12 cellular contexts compared by ENCODE assay signal in the genomic region with DNA sequence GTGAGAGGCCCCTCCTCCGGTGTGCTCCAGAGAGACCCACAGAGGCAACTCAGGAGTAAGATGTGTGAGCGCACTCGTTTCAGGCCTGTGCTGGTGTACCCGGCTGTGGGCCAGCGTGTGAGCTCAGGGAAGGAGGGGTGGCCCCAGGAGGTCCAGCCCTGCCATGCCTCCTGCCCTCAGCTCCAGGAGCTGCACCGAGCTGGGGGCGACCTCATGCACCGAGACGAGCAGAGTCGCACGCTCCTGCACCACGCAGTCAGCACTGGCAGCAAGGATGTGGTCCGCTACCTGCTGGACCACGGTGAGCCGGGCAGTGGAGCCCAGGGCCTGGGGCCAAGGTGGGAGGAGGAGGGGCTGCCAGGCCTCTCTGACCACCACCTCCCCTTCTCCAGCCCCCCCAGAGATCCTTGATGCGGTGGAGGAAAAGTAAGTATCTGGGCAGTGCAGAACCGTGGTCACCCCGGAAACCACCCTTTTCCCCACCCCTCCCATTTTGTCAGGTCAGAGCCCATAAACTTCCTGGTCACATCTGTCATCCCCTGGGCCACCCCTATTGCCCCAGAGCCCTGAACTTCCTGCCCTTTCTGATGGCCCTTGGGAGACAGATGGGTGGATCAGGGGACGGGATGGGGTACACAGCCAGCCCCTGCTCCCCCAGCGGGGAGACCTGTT. TPM values are rescaled to one million over a fixed set of nuclear protein-coding genes. Genes with fewer than 3 reads are reported as not detected.
A peak's percentile ranks its signal among the peaks of the same experiment; 100 is the strongest.
DNase-seq lines count a peak whose midpoint lies in the region; TF ChIP-seq lines count a peak whose summit lies in the region.
"Had no signal": no experiment of that assay in that cellular context is flagged by ENCODE, and none has a peak within 500 bp of the region (broad histone marks: within the 10 kb centered on the region; RNA-seq: fewer than 3 reads in every experiment).

No MANE protein-coding gene starts in this region.

- peak overlapping the region; percentile 79 for H3K27ac Mint-ChIP-seq in Caco-2 (ENCODE audit: unreplicated experiment)
- no peak overlapping the region for H3K27ac Mint-ChIP-seq in IgD-negative memory B cell
- H3K27ac Mint-ChIP-seq in endodermal cell: peak overlapping the region; percentile 75

- CTCF ChIA-PET in Caco-2 (lab: Charles Lee): no interaction called here

- H3K9ac ChIP-seq in endodermal cell (ENCODE audit: extremely low read depth, low read length, poor library complexity, severe bottlenecking): no peak overlapping the region

- no peaks in the 10 kb centered on the region for H3K4me1 Mint-ChIP-seq in Caco-2 (ENCODE audit: low read depth, unreplicated experiment)
- H3K4me1 Mint-ChIP-seq in IgD-negative memory B cell: no peaks in the 10 kb centered on the region
- peaks cover 5% of the 10 kb centered on the region for H3K4me1 Mint-ChIP-seq in endodermal cell

- no peak for TF ChIP-seq EP300 in ovary (IDR thresholded peaks at IDR 0.05)

- peaks cover 66% of the 10 kb centered on the region for H3K36me3 Mint-ChIP-seq in Caco-2 (ENCODE audit: insufficient read depth, unreplicated experiment)
- no peaks in the 10 kb centered on the region for H3K36me3 Mint-ChIP-seq in IgD-negative memory B cell
- peaks cover 33% of the 10 kb centered on the region for H3K36me3 Mint-ChIP-seq in endodermal cell (ENCODE audit: low read depth)

- H3K9me3 Mint-ChIP-seq in Caco-2 (ENCODE audit: unreplicated experiment): no peaks in the 10 kb centered on the region
- no peaks in the 10 kb centered on the region for H3K9me3 Mint-ChIP-seq in IgD-negative memory B cell
- no peaks in the 10 kb centered on the region for H3K9me3 Mint-ChIP-seq in endodermal cell

- H3K36me3 ChIP-seq in Caco-2 (ENCODE audit: control insufficient read depth, insufficient read depth, low read length) (no peaks in the 10 kb centered on the region; the same call in 1 of the 2 replicates), endodermal cell (ENCODE audit: control insufficient read depth, insufficient read depth, low read length) (peaks cover 32% of the 10 kb centered on the region), ovary (no peaks in the 10 kb centered on the region), vagina (peaks cover 0 to 28% of the 10 kb centered on the region in 2 donors)

- WGBS in endodermal cell (ENCODE audit: insufficient coverage in 1 of 2, insufficient read length in 1 of 2), 2 experiments: 90 to 91% methylated on average over 13 to 20 of the region's 20 CpGs
- WGBS in ovary, 3 donors: 73 to 84% (median 77%) methylated on average over 13 to 20 of the region's 20 CpGs

- H3K27ac ChIP-seq in endodermal cell (ENCODE audit: low read depth, low read length) (peak overlapping the region; percentile 47), ovary (peak overlapping the region; percentile 88 to 98), vagina (no peak overlapping the region)

- H3K4me3 Mint-ChIP-seq in Caco-2 (ENCODE audit: unreplicated experiment) (peak overlapping the region; percentile 95), IgD-negative memory B cell (peak overlapping the region; percentile 48 to 51 (median 50)), endodermal cell (peak overlapping the region; percentile 82)

- no TSS peak for BruUV-seq in Caco-2 (replicated peaks; lab: Mats Ljungman, UMichigan)

- no peaks in the 10 kb centered on the region for H3K27me3 ChIP-seq in Caco-2 (replicated peaks; ENCODE audit: control insufficient read depth, insufficient read depth, low read length)
- H3K27me3 ChIP-seq in endodermal cell (ENCODE audit: control insufficient read depth, insufficient read depth, low read length, poor library complexity, severe bottlenecking): no peaks in the 10 kb centered on the region
- no peaks in the 10 kb centered on the region for H3K27me3 ChIP-seq in ovary
- H3K27me3 ChIP-seq in vagina: no peaks in the 10 kb centered on the region

- H3K4me1 ChIP-seq in Caco-2 (peaks cover 13% of the 10 kb centered on the region), endodermal cell (ENCODE audit: control insufficient read depth, insufficient read depth, low read length) (peaks cover 3% of the 10 kb centered on the region), ovary (ENCODE audit: insufficient read depth) (peaks cover 6% of the 10 kb centered on the region), vagina (peaks cover 23% of the 10 kb centered on the region)

- H3K4me3 ChIP-seq in Caco-2 (ENCODE audit: low read depth, low read length) (no peak overlapping the region), endodermal cell (ENCODE audit: low read length) (no peak overlapping the region), ovary (no peak overlapping the region), vagina (no peak overlapping the region)

- TF ChIP-seq CTCF in Caco-2 (IDR thresholded peaks at IDR 0.05; ENCODE audit: insufficient read depth in 1 of 2, low read depth in 1 of 2, low read length in 1 of 2, severe bottlenecking in 1 of 2, unreplicated experiment in 1 of 2) (no peak), endodermal cell (conservative IDR thresholded peaks at IDR 0.05) (no peak), ovary (IDR thresholded peaks at IDR 0.05) (no peak), vagina (IDR thresholded peaks at IDR 0.05) (no peak)

- no peak for TF ChIP-seq POLR2A in ovary (IDR thresholded peaks at IDR 0.05)
- no peak for TF ChIP-seq POLR2A in vagina (IDR thresholded peaks at IDR 0.05)

- POLR2A ChIA-PET in Caco-2 (lab: Charles Lee): no interaction called here

- DNase-seq in Caco-2 (no peak), endodermal cell (no peak), ovary (peak in 1 of 5 donors; percentile 52), vagina (ENCODE audit: extremely low spot score in 2 of 2) (no peak), HT-29 (ENCODE audit: low spot score) (no peak), superior temporal gyrus (ENCODE audit: extremely low spot score) (no peak)
- DNase-seq in stimulated activated naive CD4-positive, alpha-beta T cell treated with Interleukin-2 at 50 U/mL for 16 hours (lab: John Stamatoyannopoulos, UW): no peak
- DNase-seq: foreskin fibroblast, NCI-H2029 treated with DMSO at 0.1 percent for 48 hours, PC-3 had no signal

- intact Hi-C loops in Caco-2 (cut with micrococcal nuclease; ENCODE audit: unreplicated experiment): no loop called here
- intact Hi-C loops in ovary (cut with DNase I): loop anchor here in 1 of 4 donors (10.0 kb wide), 1 partner anchor 166 kb away; no protein-coding TSS in a partner anchor
- intact Hi-C loops in vagina (cut with DNase I): no loop called here

- H3K27me3 Mint-ChIP-seq in Caco-2 (ENCODE audit: insufficient read depth, unreplicated experiment) (no peaks in the 10 kb centered on the region), IgD-negative memory B cell (peaks cover 6% of the 10 kb centered on the region), endodermal cell (ENCODE audit: insufficient read depth) (peaks cover 7% of the 10 kb centered on the region)

- H3K9me3 ChIP-seq in Caco-2: no peaks in the 10 kb centered on the region
- H3K9me3 ChIP-seq in endodermal cell (ENCODE audit: control insufficient read depth, low read length): no peaks in the 10 kb centered on the region
- no peaks in the 10 kb centered on the region for H3K9me3 ChIP-seq in ovary
- H3K9me3 ChIP-seq in vagina: no peaks in the 10 kb centered on the region

RNA-seq across cellular contexts. Expression of gene MDK, which starts 2.5 kb away (rescaled TPM):
- total RNA-seq in Caco-2 (2022): 601 and 699 TPM in 2 replicates
- polyA plus RNA-seq in IgD-negative memory B cell: 0.60 TPM
- 1,000 to 10,000 TPM in 1 of 2 donors, 100 to 1,000 TPM in 1; 644 to 1,502 TPM for total RNA-seq in endodermal cell
- polyA plus RNA-seq in endodermal cell (2013, experiment 1 of 2): 1,103 TPM
- polyA plus RNA-seq in endodermal cell (2013, experiment 2 of 2): 1,014 TPM
- total RNA-seq in ovary: 100 to 1,000 TPM; 282 to 634 (median 411) TPM
- 100 to 1,000 TPM; 211 to 509 TPM for polyA plus RNA-seq in ovary
- total RNA-seq in vagina: 142 TPM
- total RNA-seq in HT-29 (2014; rRNA removed; shearing (Covaris generic)): 90.8 and 110 TPM in 2 replicates

RNA-seq across cellular contexts. Expression of gene CHRM4, which starts 12.6 kb away (rescaled TPM):
- 0.27 and 0.28 TPM in 2 replicates for total RNA-seq in Caco-2 (2022)
- 0.29 TPM for polyA plus RNA-seq in IgD-negative memory B cell
- total RNA-seq in endodermal cell: under 1 TPM in 1 of 2 donors, not detected in 1; 0.46 TPM
- polyA plus RNA-seq in endodermal cell (2013, experiment 1 of 2): 0.28 TPM
- polyA plus RNA-seq in endodermal cell (2013, experiment 2 of 2): 0.25 TPM
- total RNA-seq in ovary: under 1 TPM in 5 of 7 donors, not detected in 2; 0.18 to 0.42 (median 0.23) TPM
- under 1 TPM in 1 of 2 donors, not detected in 1; 0.16 TPM for polyA plus RNA-seq in ovary
- total RNA-seq in vagina: not detected
- 0.05 and 0.70 TPM in 2 replicates for total RNA-seq in HT-29 (2014; rRNA removed; shearing (Covaris generic))
- total RNA-seq: PC-3, renal cortical epithelial cell had no signal

RNA-seq across cellular contexts. Expression of gene DGKZ, which starts 31.7 kb away (rescaled TPM):
- total RNA-seq in Caco-2 (2022) (59.3 and 59.5 TPM in 2 replicates), endodermal cell (10 to 100 TPM; 49.6 to 57.3 TPM), ovary (10 to 100 TPM; 18.8 to 46.0 (median 29.4) TPM), vagina (78.8 TPM)
- polyA plus RNA-seq in IgD-negative memory B cell (9.0 TPM), ovary (10 to 100 TPM in 1 of 2 donors, 1 to 10 TPM in 1; 8.9 to 26.1 TPM)
- 40.7 TPM for polyA plus RNA-seq in endodermal cell (2013, experiment 1 of 2)
- polyA plus RNA-seq in endodermal cell (2013, experiment 2 of 2): 38.7 TPM
- 190 and 194 TPM in 2 replicates for total RNA-seq in HT-29 (2014; rRNA removed; shearing (Covaris generic))

Comparison
In these comparisons a context has a peak if more than half of its experiments do, and no peak if none do; other contexts are left out.
1. H3K27ac Mint-ChIP-seq: peak in Caco-2 (single experiment) and endodermal cell (single experiment); none in IgD-negative memory B cell (0 of 3).
2. Peak in every context shown above with its lines, with median percentiles within 50 percentile points of each other: H3K4me3 Mint-ChIP-seq.